18 cellular contexts compared by ENCODE assay signal in the genomic region with DNA sequence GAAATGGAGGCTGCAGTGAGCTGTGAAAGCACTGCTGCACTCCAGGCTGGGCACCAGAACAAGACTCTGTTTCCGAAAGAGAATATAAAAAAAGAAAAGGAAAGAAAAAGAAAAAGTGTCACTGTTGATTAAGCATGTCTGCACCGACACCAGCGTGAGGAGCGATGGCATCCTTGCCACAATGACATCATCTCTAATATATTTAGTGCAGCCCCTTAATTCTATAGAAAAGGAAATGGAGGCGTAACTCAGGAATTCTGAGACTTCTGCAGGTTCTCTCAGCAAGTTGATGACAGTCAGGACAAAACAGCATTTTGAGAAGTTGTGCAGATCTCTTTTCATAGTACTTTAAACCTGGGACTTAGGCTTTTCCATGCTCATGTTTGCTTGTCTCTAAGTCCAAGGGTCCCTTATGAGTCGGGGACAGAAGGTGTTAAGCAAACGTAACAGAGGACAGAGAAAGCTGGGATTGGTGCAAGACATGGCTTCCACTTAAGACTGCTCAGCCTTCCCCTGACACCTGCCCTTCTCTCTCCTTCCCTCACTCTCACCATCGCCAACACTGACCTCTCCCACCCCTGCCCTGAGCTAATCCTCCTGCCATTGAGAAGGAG. TPM values are rescaled to one million over a fixed set of nuclear protein-coding genes. Genes with fewer than 3 reads are reported as not detected.
"Had no signal": no experiment of that assay in that cellular context is flagged by ENCODE, and none has a peak within 500 bp of the region (broad histone marks: within the 10 kb centered on the region; RNA-seq: fewer than 3 reads in every experiment).

No MANE protein-coding gene starts in this region.

- H3K4me1 ChIP-seq: body of pancreas had no signal

- H3K4me3 Mint-ChIP-seq: activated CD8-positive, alpha-beta T cell treated with anti-CD3 and anti-CD28 coated beads, Interleukin-2, amount 10 ng/mL, durations not matched to agents 7 days and 5 days; activated naive CD4-positive, alpha-beta T cell treated with anti-CD3 and anti-CD28 coated beads, Interleukin-2, amount 10 ng/mL, durations not matched to agents 7 days and 5 days; activated T-helper 17 cell treated with anti-CD3 and anti-CD28 coated beads, Interleukin-2, amount 50 U/mL, for 72 hours; dendritic cell treated with granulocyte-macrophage colony-stimulating factor and Interleukin-4, amounts not matched to agents 40 ng/mL and 50 ng/mL, for 4 days; naive thymus-derived CD8-positive, alpha-beta T cell; T-cell had no signal

- ATAC-seq: activated CD8-positive, alpha-beta T cell treated with anti-CD3 and anti-CD28 coated beads, Interleukin-2, amount 10 ng/mL, durations not matched to agents 7 days and 5 days; activated T-helper 17 cell treated with anti-CD3 and anti-CD28 coated beads, Interleukin-2, amount 50 U/mL, for 72 hours; body of pancreas; left cardiac atrium; lower lobe of right lung; naive thymus-derived CD8-positive, alpha-beta T cell; stimulated activated naive CD8-positive, alpha-beta T cell treated with anti-CD3 and anti-CD28 coated beads, Interleukin-15, Interleukin-2, amounts not matched to agents 100 U/mL and 50 U/mL, for 24 hours; T-cell; upper lobe of right lung had no signal

- H3K27ac Mint-ChIP-seq: activated CD8-positive, alpha-beta T cell treated with anti-CD3 and anti-CD28 coated beads, Interleukin-2, amount 10 ng/mL, durations not matched to agents 7 days and 5 days; activated naive CD4-positive, alpha-beta T cell treated with anti-CD3 and anti-CD28 coated beads, Interleukin-2, amount 10 ng/mL, durations not matched to agents 7 days and 5 days; activated T-helper 17 cell treated with anti-CD3 and anti-CD28 coated beads, Interleukin-2, amount 50 U/mL, for 72 hours; dendritic cell treated with granulocyte-macrophage colony-stimulating factor and Interleukin-4, amounts not matched to agents 40 ng/mL and 50 ng/mL, for 4 days; naive thymus-derived CD8-positive, alpha-beta T cell; T-cell had no signal

- H3K27me3 ChIP-seq: body of pancreas, upper lobe of right lung had no signal

- H3K4me1 Mint-ChIP-seq: activated T-helper 17 cell treated with anti-CD3 and anti-CD28 coated beads, Interleukin-2, amount 50 U/mL, for 72 hours; T-cell had no signal

- H3K36me3 ChIP-seq: lower lobe of right lung, upper lobe of right lung had no signal

- H3K27me3 Mint-ChIP-seq: dendritic cell treated with granulocyte-macrophage colony-stimulating factor and Interleukin-4, amounts not matched to agents 40 ng/mL and 50 ng/mL, for 4 days; T-cell had no signal

- DNase-seq: activated CD4-positive, alpha-beta T cell treated with anti-CD3 and anti-CD28 coated beads for 4 hours; activated CD8-positive, alpha-beta T cell treated with anti-CD3 and anti-CD28 coated beads, Interleukin-2, amount 10 ng/mL, durations not matched to agents 7 days and 5 days; activated naive CD4-positive, alpha-beta T cell treated with anti-CD3 and anti-CD28 coated beads, Interleukin-2, amount 10 ng/mL, durations not matched to agents 7 days and 5 days; body of pancreas; hypothalamus; left cardiac atrium; lower lobe of right lung; naive thymus-derived CD8-positive, alpha-beta T cell; occipital lobe; stimulated activated CD4-positive, alpha-beta T cell treated with anti-CD3 and anti-CD28 coated beads, Interleukin-2, amount 100 ng/mL, for 48 hours; stimulated activated naive CD8-positive, alpha-beta T cell treated with anti-CD3 and anti-CD28 coated beads, Interleukin-15, Interleukin-2, amounts not matched to agents 100 U/mL and 50 U/mL, for 24 hours; T-cell; upper lobe of right lung had no signal

- H3K4me3 ChIP-seq: body of pancreas, lower lobe of right lung, upper lobe of right lung had no signal

- H3K36me3 Mint-ChIP-seq: activated naive CD4-positive, alpha-beta T cell treated with anti-CD3 and anti-CD28 coated beads, Interleukin-2, amount 10 ng/mL, durations not matched to agents 7 days and 5 days; naive thymus-derived CD8-positive, alpha-beta T cell; T-cell had no signal

- H3K9me3 Mint-ChIP-seq: activated naive CD4-positive, alpha-beta T cell treated with anti-CD3 and anti-CD28 coated beads, Interleukin-2, amount 10 ng/mL, durations not matched to agents 7 days and 5 days; activated T-helper 17 cell treated with anti-CD3 and anti-CD28 coated beads, Interleukin-2, amount 50 U/mL, for 72 hours; dendritic cell treated with granulocyte-macrophage colony-stimulating factor and Interleukin-4, amounts not matched to agents 40 ng/mL and 50 ng/mL, for 4 days; naive thymus-derived CD8-positive, alpha-beta T cell; T-cell had no signal

- H3K27ac ChIP-seq: body of pancreas, lower lobe of right lung, upper lobe of right lung, VCaP had no signal

- H3K9me3 ChIP-seq: body of pancreas, lower lobe of right lung, upper lobe of right lung had no signal

RNA-seq across cellular contexts. Expression of gene ANKRD1, which starts 16.9 kb away (rescaled TPM):
- total RNA-seq: activated CD8-positive, alpha-beta T cell treated with anti-CD3 and anti-CD28 coated beads, Interleukin-2, amount 10 ng/mL, durations not matched to agents 7 days and 5 days; activated T-helper 17 cell treated with anti-CD3 and anti-CD28 coated beads, Interleukin-2, amount 50 U/mL, for 72 hours; mononuclear cell; naive thymus-derived CD8-positive, alpha-beta T cell; occipital lobe; T-cell; temporal lobe had no signal
- polyA plus RNA-seq: naive thymus-derived CD8-positive, alpha-beta T cell had no signal
